In the genomic region with DNA sequence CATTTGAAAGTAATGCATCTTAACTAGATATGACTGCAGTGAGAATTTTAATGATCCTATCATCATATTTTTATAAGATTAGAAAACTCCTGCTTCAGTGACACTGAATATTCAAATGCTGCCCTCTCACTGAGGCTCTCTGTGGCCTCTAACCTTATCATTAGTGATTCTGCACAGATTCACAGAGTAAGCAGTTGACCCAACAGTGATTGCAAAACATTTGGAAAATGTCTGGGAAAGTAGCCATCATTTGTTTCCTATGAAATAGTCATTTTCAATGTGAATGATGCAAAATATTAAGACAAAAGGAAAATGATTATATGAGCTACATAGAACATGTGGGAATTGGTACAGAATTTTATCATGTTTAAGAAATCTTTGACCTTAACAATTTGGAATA, we compare ENCODE assay signal across 23 cellular contexts.
DNase-seq lines count a peak whose midpoint lies in the region; ATAC-seq and TF ChIP-seq lines count a peak whose summit lies in the region.
"Had no signal": no experiment of that assay in that cellular context is flagged by ENCODE, and none has a peak within 500 bp of the region (broad histone marks: within the 10 kb centered on the region; RNA-seq: fewer than 3 reads in every experiment).

No MANE protein-coding gene starts in this region.

- ATAC-seq in HG02678 (IDR thresholded peaks at IDR 0.05; ENCODE audit: unreplicated experiment) (no peak), HG03354 (IDR thresholded peaks at IDR 0.05; ENCODE audit: poor library complexity, severe bottlenecking, unreplicated experiment) (no peak), HG03045 (IDR thresholded peaks at IDR 0.05; ENCODE audit: unreplicated experiment) (no peak)
- ATAC-seq: activated CD4-positive, alpha-beta T cell treated with anti-CD3 and anti-CD28 coated beads for 36 hours; esophagus mucosa; GM23338; naive thymus-derived CD4-positive, alpha-beta T cell; stimulated activated effector memory CD8-positive, alpha-beta T cell treated with anti-CD3 and anti-CD28 coated beads, Interleukin-12 subunit alpha, Interleukin-12 subunit beta, amount 100 ng/mL, for 72 hours had no signal

- TF ChIP-seq CTCF in AG10803 (conservative IDR thresholded peaks at IDR 0.05; ENCODE audit: low read length) (no peak), fibroblast of mammary gland (conservative IDR thresholded peaks at IDR 0.05; ENCODE audit: control insufficient read depth, insufficient read depth, low read depth, low read length) (no peak)

- peak; percentile 73 for DNase-seq in AG10803 (ENCODE audit: low read depth)
- DNase-seq in HCEC 1CT, result peak; percentile 64
- DNase-seq in fibroblast of mammary gland (ENCODE audit: low read depth), result peak; percentile 84
- peak; percentile 40 for DNase-seq in myocyte (ENCODE audit: low read depth)
- DNase-seq: activated CD4-positive, alpha-beta T cell treated with anti-CD3 and anti-CD28 coated beads for 36 hours; activated gamma-delta T cell treated with Interleukin-2 at 50 U/mL for 16 hours; CD4-positive, alpha-beta memory T cell; colonic mucosa; heart right ventricle; naive thymus-derived CD4-positive, alpha-beta T cell; NCI-H1105; NCI-H2029; NCI-H345; NCI-H748 treated with DMSO at 0.1 percent for 48 hours; spleen; stimulated activated CD4-positive, alpha-beta T cell treated with anti-CD3 and anti-CD28 coated beads, Interleukin-2, amount 100 ng/mL, for 48 hours had no signal

- no peak overlapping the region for H3K4me3 ChIP-seq in AG10803 (ENCODE audit: low read length)
- H3K4me3 ChIP-seq in fibroblast of mammary gland (ENCODE audit: control insufficient read depth, low read depth, low read length), result no peak overlapping the region
- H3K4me3 ChIP-seq: colonic mucosa, GM23338, heart right ventricle, spleen, suprapubic skin had no signal
